Comparison of ENCODE assay signal across 20 cellular contexts in genomic region chr1:10263450-10264082, GRCh38.
"Had no signal": no experiment of that assay in that cellular context is flagged by ENCODE, and none has a peak within 500 bp of the region (broad histone marks: within the 10 kb centered on the region; RNA-seq: fewer than 3 reads in every experiment).

No MANE protein-coding gene starts in this region.

- H3K36me3 ChIP-seq: uterus had no signal

- H3K27ac ChIP-seq: ascending aorta, parathyroid adenoma, sigmoid colon, thoracic aorta, uterus, WERI-Rb-1 had no signal

- ATAC-seq: activated CD4-positive, alpha-beta T cell treated with anti-CD3 and anti-CD28 coated beads for 36 hours; left lobe of liver; naive thymus-derived CD8-positive, alpha-beta T cell; stimulated activated memory B cell treated with anti-CD40 and anti-IgM and Interleukin-4, amounts not matched to agents 10 μg/mL and 1 μg/mL and 100 μg/mL, for 72 hours had no signal

- H3K4me3 ChIP-seq: ascending aorta, sigmoid colon, thoracic aorta, uterus had no signal

- DNase-seq: activated CD4-positive, alpha-beta T cell treated with anti-CD3 and anti-CD28 coated beads for 36 hours; activated CD4-positive, alpha-beta T cell treated with anti-CD3 and anti-CD28 coated beads, Interleukin-2, amount 50 U/mL, for 48 hours; activated gamma-delta T cell; cerebellar nuclear complex; effector memory CD4-positive, alpha-beta T cell; foreskin fibroblast; glutamatergic neuron; hypothalamus; islet precursor cell; mesenchymal stem cell; naive thymus-derived CD8-positive, alpha-beta T cell; sigmoid colon; stimulated activated CD4-positive, alpha-beta T cell treated with anti-CD3 and anti-CD28 coated beads, Interleukin-4, amount 100 ng/mL, for 24 hours; uterus; WERI-Rb-1 had no signal

- H3K9me3 ChIP-seq: ascending aorta, sigmoid colon, thoracic aorta, uterus had no signal

- H3K4me1 ChIP-seq: parathyroid adenoma, uterus had no signal

- H3K27me3 ChIP-seq: ascending aorta, sigmoid colon, uterus had no signal
